15 cellular contexts compared by ENCODE assay signal in genomic region chr18:37962316-37962966, GRCh38.
DNase-seq lines count a peak whose midpoint lies in the region; ATAC-seq and TF ChIP-seq lines count a peak whose summit lies in the region.
"Had no signal": no experiment of that assay in that cellular context is flagged by ENCODE, and none has a peak within 500 bp of the region (broad histone marks: within the 10 kb centered on the region; RNA-seq: fewer than 3 reads in every experiment).

No MANE protein-coding gene starts in this region.

- no peak overlapping the region for H3K4me3 Mint-ChIP-seq in WTC11
- no peak overlapping the region for H3K4me3 Mint-ChIP-seq in neural crest cell
- H3K4me3 Mint-ChIP-seq: CD8-positive, alpha-beta memory T cell had no signal

- CTCF ChIA-PET in WTC11 (lab: Charles Lee): no interaction called here

- no peaks in the 10 kb centered on the region for H3K27me3 Mint-ChIP-seq in WTC11 (ENCODE audit: low read depth)
- no peaks in the 10 kb centered on the region for H3K27me3 Mint-ChIP-seq in neural crest cell (ENCODE audit: low read depth)
- H3K27me3 Mint-ChIP-seq: CD8-positive, alpha-beta memory T cell had no signal

- H3K4me1 Mint-ChIP-seq in WTC11 (no peaks in the 10 kb centered on the region), neural crest cell (peaks cover 4% of the 10 kb centered on the region)
- H3K4me1 Mint-ChIP-seq: CD8-positive, alpha-beta memory T cell had no signal

- TF ChIP-seq CTCF in WTC11 (IDR thresholded peaks at IDR 0.05) (no peak), neural crest cell (conservative IDR thresholded peaks at IDR 0.05) (no peak)

- H3K27ac Mint-ChIP-seq in WTC11: no peak overlapping the region
- no peak overlapping the region for H3K27ac Mint-ChIP-seq in neural crest cell (ENCODE audit: unreplicated experiment)
- H3K27ac Mint-ChIP-seq: CD8-positive, alpha-beta memory T cell had no signal

- intact Hi-C loops in Right ventricle myocardium inferior (cut with DNase I): no loop called here

- peak; percentile 44; the same call in 1 of the 2 replicates for ATAC-seq in WTC11
- no peak for ATAC-seq in HG03378 (IDR thresholded peaks at IDR 0.05; ENCODE audit: unreplicated experiment)
- no peak for ATAC-seq in Right ventricle myocardium inferior

- POLR2A ChIA-PET in WTC11 (lab: Charles Lee): interaction anchor here (0.6 kb wide), 1 partner anchor 199 kb away, joined by 3 read pairs; no protein-coding TSS in a partner anchor

- H3K9me3 Mint-ChIP-seq in WTC11 (peaks cover 27% of the 10 kb centered on the region), neural crest cell (peaks cover 12% of the 10 kb centered on the region)

- peaks cover 10% of the 10 kb centered on the region for H3K36me3 Mint-ChIP-seq in WTC11
- no peaks in the 10 kb centered on the region for H3K36me3 Mint-ChIP-seq in neural crest cell (ENCODE audit: low read depth)

- DNase-seq in DMS 273 treated with DMSO at 0.1 percent for 48 hours (lab: John Stamatoyannopoulos, UW): peak; percentile 24
- peak; percentile 79 to 94 for DNase-seq in NCI-H524 (lab: John Stamatoyannopoulos, UW)
- DNase-seq in WTC11 (ENCODE audit: low spot score): no peak
- peak; percentile 4 for DNase-seq in neural crest cell (ENCODE audit: low read depth, low spot score)
- no peak for DNase-seq in NCI-H146 treated with DMSO at 0.1 percent for 48 hours (lab: John Stamatoyannopoulos, UW; ENCODE audit: unreplicated experiment)
- no peak for DNase-seq in Right ventricle myocardium inferior (ENCODE audit: missing footprints)
- no peak for DNase-seq in NCI-H526 (lab: John Stamatoyannopoulos, UW)
- DNase-seq: CD8-positive, alpha-beta memory T cell; GDM1; MV-4-11; NCI-H187 treated with DMSO at 0.1 percent for 48 hours; NCI-H446; NCI-H774; PC-9 had no signal

TF ChIP-seq in WTC11, 78 proteins besides CTCF, POLR2A, EP300 and RAD21:
- TF ChIP-seq NFYB (CRISPR knock-in tag; conservative IDR thresholded peaks at IDR 0.05; ENCODE audit: low read depth): no peak
- TF ChIP-seq CREB1 (CRISPR knock-in tag; IDR thresholded peaks at IDR 0.05): no peak
- no peak for TF ChIP-seq EMX1 (CRISPR knock-in tag; IDR thresholded peaks at IDR 0.05)
- TF ChIP-seq PRDM15 (CRISPR knock-in tag; IDR thresholded peaks at IDR 0.05): no peak
- TF ChIP-seq ZMAT4 (CRISPR knock-in tag; IDR thresholded peaks at IDR 0.05): no peak
- no peak for TF ChIP-seq RORB (CRISPR knock-in tag; IDR thresholded peaks at IDR 0.05)
- no peak for TF ChIP-seq CDX4 (CRISPR knock-in tag; IDR thresholded peaks at IDR 0.05; ENCODE audit: borderline replicate concordance)
- TF ChIP-seq FOXK1 (CRISPR knock-in tag; IDR thresholded peaks at IDR 0.05): no peak
- no peak for TF ChIP-seq KAT7 (CRISPR knock-in tag; IDR thresholded peaks at IDR 0.05; ENCODE audit: borderline replicate concordance)
- TF ChIP-seq HMGA2 (CRISPR knock-in tag; IDR thresholded peaks at IDR 0.05): no peak
- no peak for TF ChIP-seq ZNF671 (CRISPR knock-in tag; IDR thresholded peaks at IDR 0.05)
- TF ChIP-seq AR (CRISPR knock-in tag; IDR thresholded peaks at IDR 0.05): no peak
- TF ChIP-seq FOXP1 (CRISPR knock-in tag; IDR thresholded peaks at IDR 0.05; ENCODE audit: borderline replicate concordance): no peak
TF ChIP-seq in WTC11: peak in this region for 0.

Comparison
In these comparisons a context has a peak if more than half of its experiments do, and no peak if none do; other contexts are left out.
1. DNase-seq: peak in DMS 273 treated with DMSO at 0.1 percent for 48 hours (single experiment), NCI-H524 (2 of 2) and neural crest cell (single experiment); none in WTC11 (single experiment), NCI-H146 treated with DMSO at 0.1 percent for 48 hours (single experiment), Right ventricle myocardium inferior (single experiment) and NCI-H526 (0 of 2).